In genomic region chr13:27035892-27036235, GRCh38 we compare ENCODE assay signal across 17 cellular contexts.
A peak's percentile ranks its signal among the peaks of the same experiment; 100 is the strongest.
DNase-seq lines count a peak whose midpoint lies in the region; ATAC-seq and TF ChIP-seq lines count a peak whose summit lies in the region.
"Had no signal": no experiment of that assay in that cellular context is flagged by ENCODE, and none has a peak within 500 bp of the region (broad histone marks: within the 10 kb centered on the region; RNA-seq: fewer than 3 reads in every experiment).

No MANE protein-coding gene starts in this region.

- 91% methylated on average over 9 of the region's 11 CpGs for WGBS in esophagus muscularis mucosa
- 93 to 95% methylated on average over 11 of the region's 11 CpGs for WGBS in sigmoid colon, 2 donors

- TF ChIP-seq CTCF in esophagus muscularis mucosa (IDR thresholded peaks at IDR 0.05) (no peak), sigmoid colon (IDR thresholded peaks at IDR 0.05) (no peak)

- TF ChIP-seq EP300 in esophagus muscularis mucosa (IDR thresholded peaks at IDR 0.05) (no peak), sigmoid colon (IDR thresholded peaks at IDR 0.05) (no peak)

- ATAC-seq in SK-N-SH treated with all-trans-retinoic acid at 6 μM for 48 hours: peak; percentile 66
- ATAC-seq: activated T-cell treated with anti-CD3 and anti-CD28 coated beads, Interleukin-2, amount 50 U/mL, for 4 hours; T-helper 17 cell had no signal

- peaks cover 18 to 60% (median 51%) of the 10 kb centered on the region in 4 donors for H3K4me1 ChIP-seq in esophagus muscularis mucosa
- H3K4me1 ChIP-seq in sigmoid colon: peaks cover 0 to 58% (median 53%) of the 10 kb centered on the region in 4 donors

- H3K27ac ChIP-seq in esophagus muscularis mucosa (replicated peaks in 1 of 4): peak overlapping the region; percentile 67 to 83 (median 78)
- peak overlapping the region; percentile 76 to 90 (median 89) for H3K27ac ChIP-seq in sigmoid colon
- H3K27ac ChIP-seq: hepatocyte had no signal

- H3K36me3 ChIP-seq in esophagus muscularis mucosa (no peaks in the 10 kb centered on the region), sigmoid colon (no peaks in the 10 kb centered on the region)
- H3K36me3 ChIP-seq: esophagus squamous epithelium had no signal

- no peak for TF ChIP-seq POLR2A in esophagus muscularis mucosa (IDR thresholded peaks at IDR 0.05; ENCODE audit: low read depth)
- no peak for TF ChIP-seq POLR2A in sigmoid colon (IDR thresholded peaks at IDR 0.05)

- H3K4me3 ChIP-seq in esophagus muscularis mucosa (no peak overlapping the region), sigmoid colon (no peak overlapping the region)
- H3K4me3 ChIP-seq: esophagus squamous epithelium, hepatocyte had no signal

- intact Hi-C loops in esophagus muscularis mucosa (cut with DNase I): no loop called here
- intact Hi-C loops in sigmoid colon (cut with DNase I): loop anchor here (5.0 kb wide), 3 partner anchors 44 to 236 kb away; partner anchors contain the start of gene RASL11A

- peak; percentile 20 for DNase-seq in NCI-H146 (lab: John Stamatoyannopoulos, UW)
- DNase-seq in NCI-H146 treated with DMSO at 0.1 percent for 48 hours (lab: John Stamatoyannopoulos, UW; ENCODE audit: unreplicated experiment): no peak
- DNase-seq in esophagus muscularis mucosa (ENCODE audit: extremely low spot score): no peak
- DNase-seq in sigmoid colon: no peak
- no peak for DNase-seq in LoVo (ENCODE audit: low spot score)
- DNase-seq in GOT3 (lab: John Stamatoyannopoulos, UW): no peak
- DNase-seq in COLO829 (ENCODE audit: low spot score): no peak
- DNase-seq: activated CD4-positive, alpha-beta T cell treated with anti-CD3 and anti-CD28 coated beads for 4 hours; activated T-cell treated with anti-CD3 and anti-CD28 coated beads, Interleukin-2, amount 50 U/mL, for 4 hours; CD4-positive, alpha-beta memory T cell; esophagus squamous epithelium; naive B cell; NCI-H2081; retina; T-helper 17 cell had no signal

- H3K9me3 ChIP-seq in esophagus muscularis mucosa (no peaks in the 10 kb centered on the region), sigmoid colon (no peaks in the 10 kb centered on the region)
- H3K9me3 ChIP-seq: esophagus squamous epithelium had no signal

- H3K27me3 ChIP-seq in esophagus muscularis mucosa (no peaks in the 10 kb centered on the region), sigmoid colon (no peaks in the 10 kb centered on the region)

TF ChIP-seq in SK-N-SH treated with all-trans-retinoic acid at 6 μM for 48 hours, 23 proteins besides CTCF, POLR2A, EP300 and RAD21:
- TF ChIP-seq ZFP3 (CRISPR knock-in tag; IDR thresholded peaks at IDR 0.05): no peak
- TF ChIP-seq ZFP30 (CRISPR knock-in tag; IDR thresholded peaks at IDR 0.05): no peak
- TF ChIP-seq ZNF70 (CRISPR knock-in tag; IDR thresholded peaks at IDR 0.05): no peak
- no peak for TF ChIP-seq GLIS3 (CRISPR knock-in tag; IDR thresholded peaks at IDR 0.05)
- TF ChIP-seq TOX (CRISPR knock-in tag; IDR thresholded peaks at IDR 0.05; ENCODE audit: borderline replicate concordance): no peak
- no peak for TF ChIP-seq BACH2 (CRISPR knock-in tag; IDR thresholded peaks at IDR 0.05; ENCODE audit: borderline replicate concordance)
- no peak for TF ChIP-seq CSDC2 (CRISPR knock-in tag; IDR thresholded peaks at IDR 0.05)
- no peak for TF ChIP-seq CREB5 (CRISPR knock-in tag; IDR thresholded peaks at IDR 0.05; ENCODE audit: low read depth)
- TF ChIP-seq TCF4 (CRISPR knock-in tag; IDR thresholded peaks at IDR 0.05; ENCODE audit: borderline replicate concordance): no peak
- no peak for TF ChIP-seq TSHZ2 (CRISPR knock-in tag; IDR thresholded peaks at IDR 0.05)
- no peak for TF ChIP-seq ZNF565 (CRISPR knock-in tag; conservative IDR thresholded peaks at IDR 0.05; ENCODE audit: low read depth)
- no peak for TF ChIP-seq RARB (CRISPR knock-in tag; IDR thresholded peaks at IDR 0.05)
- no peak for TF ChIP-seq ZNF8 (CRISPR knock-in tag; IDR thresholded peaks at IDR 0.05)
- TF ChIP-seq POU6F1 (CRISPR knock-in tag; IDR thresholded peaks at IDR 0.05; ENCODE audit: borderline replicate concordance, low read depth): no peak
- TF ChIP-seq PATZ1 (CRISPR knock-in tag; IDR thresholded peaks at IDR 0.05; ENCODE audit: borderline replicate concordance): no peak
- TF ChIP-seq CSRNP3 (CRISPR knock-in tag; IDR thresholded peaks at IDR 0.05): no peak
